Comparison of ENCODE assay signal across 1 cellular context in genomic region chr1:10046356-10047085, GRCh38.
TF ChIP-seq lines count a peak whose summit lies in the region.

No MANE protein-coding gene starts in this region.

TF ChIP-seq in SK-N-SH, 30 proteins besides CTCF, POLR2A, EP300 and RAD21 (continued from another document):
- TF ChIP-seq REST (IDR thresholded peaks at IDR 0.05; ENCODE audit: low read depth, low read length) = no peak
